Comparison of ENCODE assay signal across 16 cellular contexts in genomic region chr9:119559986-119560385, GRCh38.
DNase-seq lines count a peak whose midpoint lies in the region; TF ChIP-seq lines count a peak whose summit lies in the region.
"Had no signal": no experiment of that assay in that cellular context is flagged by ENCODE, and none has a peak within 500 bp of the region (broad histone marks: within the 10 kb centered on the region; RNA-seq: fewer than 3 reads in every experiment).

No MANE protein-coding gene starts in this region.

- peak overlapping the region; percentile 5 for H3K27ac Mint-ChIP-seq in nephron progenitor cell
- H3K27ac Mint-ChIP-seq: CD4-positive, CD25-positive, alpha-beta regulatory T cell; HFFc6 had no signal

- H3K4me1 Mint-ChIP-seq in nephron progenitor cell = peaks cover 11% of the 10 kb centered on the region

- H3K36me3 Mint-ChIP-seq in nephron progenitor cell (ENCODE audit: low read depth) = no peaks in the 10 kb centered on the region
- H3K36me3 Mint-ChIP-seq: CD4-positive, CD25-positive, alpha-beta regulatory T cell had no signal

- no peak overlapping the region for H3K4me3 ChIP-seq in foreskin fibroblast (ENCODE audit: low read depth in 1 of 2, low read length in 2 of 2)
- H3K4me3 ChIP-seq: BLaER1 treated with 17β-estradiol and CSF1 and Interleukin-3, amounts not matched to agents 10 nM and 100 nM had no signal

- DNase-seq in NCI-H2171 treated with DMSO at 0.1 percent for 48 hours (lab: John Stamatoyannopoulos, UW) = peak; percentile 17
- DNase-seq in NCI-H2171 (lab: John Stamatoyannopoulos, UW) = no peak
- DNase-seq in NCI-H446 treated with DMSO at 0.1 percent for 48 hours (lab: John Stamatoyannopoulos, UW) = peak; percentile 47
- DNase-seq in left kidney (ENCODE audit: low read depth, low spot score) = peak; percentile 8
- DNase-seq in nephron progenitor cell = no peak
- DNase-seq in foreskin fibroblast = no peak
- DNase-seq in NCI-H1694 (lab: John Stamatoyannopoulos, UW) = no peak
- DNase-seq in iPS-NIHi7 (ENCODE audit: extremely low spot score) = no peak
- DNase-seq: 8988T; ACHN; CD4-positive, CD25-positive, alpha-beta regulatory T cell; DMS79; GDM1; HCEC 1CT; HFFc6 had no signal

- TF ChIP-seq CTCF in nephron progenitor cell (IDR thresholded peaks at IDR 0.05) (no peak), foreskin fibroblast (IDR thresholded peaks at IDR 0.05; ENCODE audit: low read depth, low read length) (no peak)

- peaks cover 14% of the 10 kb centered on the region for H3K27me3 Mint-ChIP-seq in nephron progenitor cell (ENCODE audit: low read depth, poor library complexity)
- H3K27me3 Mint-ChIP-seq: CD4-positive, CD25-positive, alpha-beta regulatory T cell had no signal

- no peak overlapping the region for H3K4me3 Mint-ChIP-seq in nephron progenitor cell
- H3K4me3 Mint-ChIP-seq: CD4-positive, CD25-positive, alpha-beta regulatory T cell; HFFc6 had no signal

- no peaks in the 10 kb centered on the region for H3K9me3 Mint-ChIP-seq in nephron progenitor cell
- H3K9me3 Mint-ChIP-seq: HFFc6 had no signal

Comparison
In these comparisons a context has a peak if more than half of its experiments do, and no peak if none do; other contexts are left out.
1. DNase-seq: peak in NCI-H2171 treated with DMSO at 0.1 percent for 48 hours (single experiment), NCI-H446 treated with DMSO at 0.1 percent for 48 hours (single experiment) and left kidney (single experiment); none in NCI-H2171 (single experiment), nephron progenitor cell (single experiment), foreskin fibroblast (0 of 2), NCI-H1694 (single experiment) and iPS-NIHi7 (single experiment).